Comparison of ENCODE assay signal across 8 cellular contexts in the genomic region with DNA sequence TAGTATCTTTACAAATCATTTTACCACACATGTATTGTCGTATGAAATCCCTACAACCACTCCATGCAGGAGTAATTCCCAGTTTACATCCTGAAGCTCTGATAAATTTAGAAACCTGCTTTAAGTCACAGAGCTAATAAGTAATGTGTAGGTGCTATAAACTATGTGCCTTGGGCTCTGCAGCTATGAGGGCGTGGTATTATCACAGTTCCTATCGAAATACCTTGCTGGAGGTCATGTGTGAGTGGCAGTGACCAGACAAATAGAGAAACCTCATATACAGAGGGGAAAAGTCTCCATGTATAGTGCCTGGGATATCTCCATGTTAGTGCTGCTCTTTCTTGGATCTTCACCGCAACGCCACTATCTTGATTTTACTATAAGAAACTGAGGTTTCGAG. TPM values are rescaled to one million over a fixed set of nuclear protein-coding genes. Genes with fewer than 3 reads are reported as not detected.
DNase-seq lines count a peak whose midpoint lies in the region; ATAC-seq, FAIRE-seq and TF ChIP-seq lines count a peak whose summit lies in the region.

No MANE protein-coding gene starts in this region.

- peaks cover 29% of the 10 kb centered on the region for H3K4me1 ChIP-seq in OCI-LY7 (ENCODE audit: insufficient read depth, low read length, poor library complexity, severe bottlenecking)
- H3K4me1 ChIP-seq in pancreas: peaks cover 12 to 27% (median 19%) of the 10 kb centered on the region in 3 donors

- no TSS peak for BruUV-seq in OCI-LY7 (replicated peaks; lab: Mats Ljungman, UMichigan)

- intact Hi-C loops in CD4-positive, alpha-beta T cell (cut with DNase I, micrococcal nuclease): loop anchor here (1.0 to 10.0 kb wide), 5 partner anchors 83 to 1594 kb away; a partner anchor contains a TSS
- intact Hi-C loops in OCI-LY7 (cut with micrococcal nuclease; ENCODE audit: unreplicated experiment): loop anchor here (2.0 to 5.0 kb wide), 2 partner anchors 56 to 84 kb away; a partner anchor contains a TSS
- intact Hi-C loops in pancreas (cut with DNase I): no loop called here

- H3K79me2 ChIP-seq in OCI-LY7 (ENCODE audit: insufficient read depth, low read depth, low read length): peaks cover 40% of the 10 kb centered on the region

- peaks cover 11% of the 10 kb centered on the region for H3K27me3 Mint-ChIP-seq in CD4-positive, alpha-beta T cell
- H3K27me3 Mint-ChIP-seq in effector memory CD8-positive, alpha-beta T cell: peaks cover 22 to 24% of the 10 kb centered on the region in 2 donors

- H4K20me1 ChIP-seq in OCI-LY7 (ENCODE audit: insufficient read depth, low read length): no peaks in the 10 kb centered on the region

- H3K36me3 ChIP-seq in OCI-LY7 (ENCODE audit: insufficient read depth, low read length) (peaks cover 11% of the 10 kb centered on the region; the same call in 1 of the 2 replicates), pancreas (no peaks in the 10 kb centered on the region)

- peaks cover 45% of the 10 kb centered on the region for H3K4me1 Mint-ChIP-seq in CD4-positive, alpha-beta T cell (ENCODE audit: low read depth)
- peaks cover 28 to 33% of the 10 kb centered on the region in 2 donors for H3K4me1 Mint-ChIP-seq in effector memory CD8-positive, alpha-beta T cell (ENCODE audit: low read depth in 2 of 2)

- H3K27ac ChIP-seq in CD4-positive, alpha-beta T cell (ENCODE audit: low read depth, low read length): peak overlapping the region; percentile 97
- H3K27ac ChIP-seq in OCI-LY7 (ENCODE audit: low read depth, low read length, poor library complexity, severe bottlenecking) (no peak overlapping the region), pancreas (peak overlapping the region; percentile 87 to 99 (median 95))

- H3K9me2 ChIP-seq in OCI-LY7 (ENCODE audit: insufficient read depth, low read length): 0 out of 2 replicates have a peak, but pooled peaks cover 4% of the 10 kb centered on the region

- no peak for TF ChIP-seq CTCF in CD4-positive, alpha-beta T cell (IDR thresholded peaks at IDR 0.05)
- TF ChIP-seq CTCF in OCI-LY7 (conservative IDR thresholded peaks at IDR 0.05; ENCODE audit: low read length) (no peak), pancreas (IDR thresholded peaks at IDR 0.05) (no peak)

- H3K4me3 Mint-ChIP-seq in CD4-positive, alpha-beta T cell: peak overlapping the region; percentile 97
- peak overlapping the region; percentile 90 to 94 for H3K4me3 Mint-ChIP-seq in effector memory CD8-positive, alpha-beta T cell

- peaks cover 32% of the 10 kb centered on the region for H3K36me3 Mint-ChIP-seq in CD4-positive, alpha-beta T cell (ENCODE audit: low read depth)
- H3K36me3 Mint-ChIP-seq in effector memory CD8-positive, alpha-beta T cell (ENCODE audit: insufficient read depth): peaks cover 30% of the 10 kb centered on the region

- peak overlapping the region; percentile 95 for H3K27ac Mint-ChIP-seq in CD4-positive, alpha-beta T cell
- peak overlapping the region; percentile 98 for H3K27ac Mint-ChIP-seq in effector memory CD8-positive, alpha-beta T cell

- no peak for FAIRE-seq in pancreas (lab: Jason Lieb, UNC)

- CTCF ChIA-PET in CD4-positive, alpha-beta T cell (lab: Charles Lee): no interaction called here
- CTCF ChIA-PET in OCI-LY7 (lab: Charles Lee; ENCODE audit: unreplicated experiment): interaction anchor here (1.1 kb wide), 1 partner anchor 11 kb away, joined by 3 read pairs; no protein-coding TSS in a partner anchor

- H3K4me3 ChIP-seq in OCI-LY7 (ENCODE audit: low read depth, low read length, poor library complexity, severe bottlenecking) (peak overlapping the region; percentile 81), pancreas (peak overlapping the region in 1 of 4 donors; percentile 74)

- H3K4me2 ChIP-seq in OCI-LY7 (ENCODE audit: low read length): peak overlapping the region; percentile 77; the same call in 1 of the 2 replicates

- H3K9me3 Mint-ChIP-seq in CD4-positive, alpha-beta T cell: no peaks in the 10 kb centered on the region
- H3K9me3 Mint-ChIP-seq in effector memory CD8-positive, alpha-beta T cell: no peaks in the 10 kb centered on the region

- H3K9me3 ChIP-seq in CD4-positive, alpha-beta T cell (ENCODE audit: control insufficient read depth, low read length): no peaks in the 10 kb centered on the region
- no peaks in the 10 kb centered on the region for H3K9me3 ChIP-seq in OCI-LY7 (ENCODE audit: low read length)
- H3K9me3 ChIP-seq in pancreas: no peaks in the 10 kb centered on the region

- H2AFZ ChIP-seq in OCI-LY7 (ENCODE audit: low read length): peak overlapping the region; percentile 95; the same call in 1 of the 2 replicates

- no peak for ATAC-seq in CD4-positive, alpha-beta T cell (ENCODE audit: poor library complexity)
- no peak for ATAC-seq in effector memory CD8-positive, alpha-beta T cell (replicated peaks)
- ATAC-seq in pancreas (no peak), GM18519 (IDR thresholded peaks at IDR 0.05; ENCODE audit: low FRiP score, unreplicated experiment) (no peak)

- DNase-seq in CD4-positive, alpha-beta T cell: no peak
- no peak for DNase-seq in OCI-LY7 (ENCODE audit: low spot score)
- DNase-seq in effector memory CD8-positive, alpha-beta T cell: no peak
- no peak for DNase-seq in pancreas
- DNase-seq in central memory CD4-positive, alpha-beta T cell: no peak
- DNase-seq in NK-92 (lab: John Stamatoyannopoulos, UW; ENCODE audit: unreplicated experiment): no peak
- DNase-seq in NK-92 treated with Interleukin-12 subunit alpha and Interleukin-12 subunit beta, amount 100 ng/mL, for 24 hours (lab: John Stamatoyannopoulos, UW): no peak

- 86 to 87% methylated on average over 6 of the region's 6 CpGs for WGBS in pancreas, 2 donors

- POLR2A ChIA-PET in CD4-positive, alpha-beta T cell (lab: Charles Lee): interaction anchor here (0.5 to 4.2 kb wide), 11 partner anchors 17 to 1595 kb away, joined by 3 to 58 read pairs (median 4); a partner anchor contains a TSS
- POLR2A ChIA-PET in OCI-LY7 (lab: Charles Lee): interaction anchor here (0.8 kb wide), 1 partner anchor 53 kb away, joined by 3 read pairs; no protein-coding TSS in a partner anchor

- no peaks in the 10 kb centered on the region for H3K27me3 ChIP-seq in CD4-positive, alpha-beta T cell (ENCODE audit: control insufficient read depth, insufficient read depth, low read length)
- H3K27me3 ChIP-seq in pancreas: no peaks in the 10 kb centered on the region

RNA-seq across cellular contexts. Expression of a gene that starts 0.9 kb away (rescaled TPM):
- 100 to 1,000 TPM; 121 to 123 TPM for total RNA-seq in CD4-positive, alpha-beta T cell
- total RNA-seq in OCI-LY7 (2014; rRNA removed; shearing (Covaris generic)): 12.1 and 12.4 TPM in 2 replicates
- 37.9 and 39.9 TPM in 2 replicates for total RNA-seq in OCI-LY7 (2022)
- total RNA-seq in pancreas: 10 to 100 TPM; 27.2 to 36.0 (median 29.2) TPM
- polyA plus RNA-seq in pancreas: 10 to 100 TPM; 15.0 to 22.9 TPM

Comparison
In these comparisons a context has a peak if more than half of its experiments do, and no peak if none do; other contexts are left out.
1. intact Hi-C loops: an anchor here in CD4-positive, alpha-beta T cell (1.0 to 10.0 kb wide) and OCI-LY7 (2.0 to 5.0 kb wide); none called in pancreas.